7 cellular contexts compared by ENCODE assay signal in the genomic region with DNA sequence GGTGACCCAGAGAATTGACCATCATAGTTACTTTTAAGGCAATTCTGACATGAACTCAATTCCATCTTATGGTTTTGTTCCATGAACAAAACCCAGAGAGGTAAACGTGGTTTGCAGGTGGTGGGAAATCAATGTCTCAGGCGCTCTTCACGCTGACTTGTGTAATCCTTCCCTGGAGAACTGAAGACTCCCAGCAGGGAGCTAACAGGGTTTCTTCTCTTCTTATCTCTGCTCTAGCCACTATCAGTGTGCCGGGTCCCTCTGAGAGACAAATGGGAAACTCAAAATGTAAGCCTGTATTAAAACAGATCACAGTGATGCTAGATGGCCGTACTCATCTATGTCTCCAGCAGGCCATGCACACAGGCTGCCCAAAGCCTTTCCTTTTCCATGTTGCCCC.
"Had no signal": no experiment of that assay in that cellular context is flagged by ENCODE, and none has a peak within 500 bp of the region (broad histone marks: within the 10 kb centered on the region; RNA-seq: fewer than 3 reads in every experiment).

No MANE protein-coding gene starts in this region.

- H3K27ac Mint-ChIP-seq: IgD-negative memory B cell had no signal

- ATAC-seq: HepG2, K562 had no signal

- H3K9me3 Mint-ChIP-seq: IgD-negative memory B cell had no signal

- H3K27ac ChIP-seq: HL-60 had no signal

- H3K4me1 Mint-ChIP-seq: IgD-negative memory B cell had no signal

- H3K4me3 ChIP-seq: K562 had no signal

- H3K36me3 Mint-ChIP-seq: IgD-negative memory B cell had no signal

- H3K4me3 Mint-ChIP-seq: IgD-negative memory B cell had no signal

- DNase-seq: IMR-90, KBM-7, KG1 had no signal
